ENCODE assay signal across 8 cellular contexts in the genomic region with DNA sequence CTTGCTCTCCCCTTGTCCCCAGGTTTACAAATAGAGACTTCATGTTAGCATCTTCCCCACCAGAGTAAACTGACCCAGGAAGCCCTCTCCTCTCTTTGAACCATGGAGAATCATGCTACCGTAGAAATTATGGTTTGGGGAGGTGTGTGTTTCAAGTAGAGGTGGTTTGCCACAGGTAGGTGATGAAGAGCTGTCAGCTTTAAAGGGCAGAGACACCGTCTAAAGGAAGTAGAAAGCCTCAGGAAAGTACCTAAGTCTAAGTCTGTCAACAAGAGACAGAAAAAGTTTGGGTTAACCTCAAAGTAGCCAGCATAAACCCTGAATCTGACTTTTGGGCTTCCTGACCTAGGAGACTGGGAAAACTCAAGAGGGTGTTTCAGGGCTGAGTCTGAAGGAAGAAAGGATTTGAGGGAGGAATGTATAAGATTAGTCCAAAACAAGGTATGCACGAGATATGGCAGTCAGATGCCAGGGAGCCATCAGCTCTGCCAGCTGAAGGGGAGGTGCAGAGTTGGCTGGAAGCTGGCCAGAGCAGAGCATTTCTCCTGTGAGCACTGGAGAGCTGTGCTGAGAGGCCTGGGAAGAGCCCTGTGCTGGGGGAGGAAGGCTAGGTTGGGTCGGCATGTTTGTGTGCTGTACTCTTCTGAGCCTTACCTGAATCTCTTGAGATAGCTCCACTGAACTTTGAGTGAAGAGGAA. TPM values are rescaled to one million over a fixed set of nuclear protein-coding genes. Genes with fewer than 3 reads are reported as not detected.
A peak's percentile ranks its signal among the peaks of the same experiment; 100 is the strongest.
DNase-seq lines count a peak whose midpoint lies in the region; ATAC-seq and TF ChIP-seq lines count a peak whose summit lies in the region.

No MANE protein-coding gene starts in this region.

- peaks cover 88% of the 10 kb centered on the region for H3K4me1 Mint-ChIP-seq in dendritic cell treated with granulocyte-macrophage colony-stimulating factor and Interleukin-4, amounts not matched to agents 40 ng/mL and 50 ng/mL, for 4 days (ENCODE audit: low read depth)

- H3K27me3 Mint-ChIP-seq in dendritic cell treated with granulocyte-macrophage colony-stimulating factor and Interleukin-4, amounts not matched to agents 40 ng/mL and 50 ng/mL, for 4 days, result no peaks in the 10 kb centered on the region

- H3K4me3 Mint-ChIP-seq in dendritic cell treated with granulocyte-macrophage colony-stimulating factor and Interleukin-4, amounts not matched to agents 40 ng/mL and 50 ng/mL, for 4 days, result peak overlapping the region; percentile 82

- intact Hi-C loops in dendritic cell treated with granulocyte-macrophage colony-stimulating factor and Interleukin-4, amounts not matched to agents 40 ng/mL and 50 ng/mL, for 4 days (cut with micrococcal nuclease), result loop anchor here (5.0 kb wide), 1 partner anchor 59 kb away; no protein-coding TSS in a partner anchor
- intact Hi-C loops in posterior vena cava (cut with DNase I), result loop anchor here (5.0 to 10.0 kb wide), 2 partner anchors 59 to 251 kb away; no protein-coding TSS in a partner anchor

- POLR2A ChIA-PET in HEK293T (lab: Yijun Ruan, JAX), result interaction anchor here (0.9 to 11.7 kb wide), 8 partner anchors 10 to 134 kb away, joined by 3 to 260 read pairs (median 6); a partner anchor contains a TSS

- peak; percentile 18 for ATAC-seq in HG02571 (IDR thresholded peaks at IDR 0.05; ENCODE audit: unreplicated experiment)

- no peaks in the 10 kb centered on the region for H3K9me3 Mint-ChIP-seq in dendritic cell treated with granulocyte-macrophage colony-stimulating factor and Interleukin-4, amounts not matched to agents 40 ng/mL and 50 ng/mL, for 4 days

- H3K36me3 Mint-ChIP-seq in dendritic cell treated with granulocyte-macrophage colony-stimulating factor and Interleukin-4, amounts not matched to agents 40 ng/mL and 50 ng/mL, for 4 days (ENCODE audit: low read depth), result peaks cover 73% of the 10 kb centered on the region

- DNase-seq in DMS53 (lab: John Stamatoyannopoulos, UW) (peak; percentile 62), SHP77 treated with DMSO at 0.1 percent for 48 hours (lab: John Stamatoyannopoulos, UW) (peak; percentile 88), myocyte (ENCODE audit: low read depth) (peak; percentile 68), inferior parietal cortex (ENCODE audit: extremely low spot score) (no peak), HEK293T (ENCODE audit: extremely low spot score) (no peak), posterior vena cava (ENCODE audit: low spot score) (no peak)

- peak overlapping the region; percentile 99 for H3K27ac Mint-ChIP-seq in dendritic cell treated with granulocyte-macrophage colony-stimulating factor and Interleukin-4, amounts not matched to agents 40 ng/mL and 50 ng/mL, for 4 days

- CTCF ChIA-PET in HEK293T (lab: Yijun Ruan, JAX), result interaction anchor here (0.5 to 1.3 kb wide), 5 partner anchors 58 to 442 kb away, joined by 3 read pairs; no protein-coding TSS in a partner anchor

TF ChIP-seq in HEK293T, 16 proteins besides CTCF, POLR2A, EP300 and RAD21:
- TF ChIP-seq FOXK2 (IDR thresholded peaks at IDR 0.05) (no peak), ZNF384 (IDR thresholded peaks at IDR 0.05) (no peak), SP1 (IDR thresholded peaks at IDR 0.05) (no peak), HDGF (IDR thresholded peaks at IDR 0.05; ENCODE audit: borderline replicate concordance) (no peak), FOXM1 (IDR thresholded peaks at IDR 0.05; ENCODE audit: borderline replicate concordance) (no peak), ELF4 (IDR thresholded peaks at IDR 0.05) (no peak), BHLHE40 (IDR thresholded peaks at IDR 0.05; ENCODE audit: borderline replicate concordance) (no peak), FOXA1 (IDR thresholded peaks at IDR 0.05) (no peak)

RNA-seq across cellular contexts. Expression of a gene that starts 14.3 kb away (rescaled TPM):
- total RNA-seq in myocyte, result 10.9 and 16.2 TPM in 2 replicates
- polyA plus RNA-seq in myocyte (2012), result 42.7 TPM
- 10 to 100 TPM; 79.6 to 99.6 TPM for total RNA-seq in posterior vena cava

RNA-seq across cellular contexts. Expression of a gene that starts 15.9 kb away (rescaled TPM):
- 162 and 186 TPM in 2 replicates for total RNA-seq in myocyte
- polyA plus RNA-seq in myocyte (2012), result 93.5 TPM
- total RNA-seq in posterior vena cava, result 100 to 1,000 TPM; 210 to 267 TPM

RNA-seq across cellular contexts. Expression of a gene that starts 47.9 kb away (rescaled TPM):
- total RNA-seq in myocyte (not detected in 2 replicates), posterior vena cava (not detected)
- 0.93 TPM for polyA plus RNA-seq in myocyte (2012)

RNA-seq across cellular contexts. Expression of a gene that starts 55.6 kb away (rescaled TPM):
- total RNA-seq in myocyte (33.6 and 35.0 TPM in 2 replicates), posterior vena cava (10 to 100 TPM; 51.9 to 78.0 TPM)
- 197 TPM for polyA plus RNA-seq in myocyte (2012)

Comparison
In these comparisons a context has a peak if more than half of its experiments do, and no peak if none do; other contexts are left out.
1. DNase-seq: peak in DMS53 (single experiment), SHP77 treated with DMSO at 0.1 percent for 48 hours (single experiment) and myocyte (single experiment); none in inferior parietal cortex (single experiment), HEK293T (single experiment) and posterior vena cava (single experiment).